Comparison of ENCODE assay signal across 20 cellular contexts in the genomic region with DNA sequence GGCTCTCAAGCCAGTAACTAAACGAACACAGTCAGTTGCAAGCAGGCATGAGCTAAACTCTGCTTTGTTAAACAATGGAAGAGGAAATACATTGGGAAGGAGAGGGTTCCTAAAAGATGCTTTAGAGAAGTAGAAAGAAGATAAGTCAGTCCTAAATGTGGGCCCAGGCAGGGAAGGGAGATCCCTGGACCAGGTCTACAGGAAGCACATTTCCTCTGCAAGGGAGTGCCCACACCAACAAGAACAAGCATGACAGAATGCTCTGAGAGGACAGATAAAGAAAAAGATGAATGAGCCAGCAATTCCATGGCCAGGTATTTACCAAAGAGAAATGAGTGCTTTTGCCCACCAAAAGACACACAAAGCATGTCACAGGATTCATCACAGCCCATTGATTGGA.
DNase-seq lines count a peak whose midpoint lies in the region; FAIRE-seq and TF ChIP-seq lines count a peak whose summit lies in the region.
"Had no signal": no experiment of that assay in that cellular context is flagged by ENCODE, and none has a peak within 500 bp of the region (broad histone marks: within the 10 kb centered on the region; RNA-seq: fewer than 3 reads in every experiment).

No MANE protein-coding gene starts in this region.

- H3F3A ChIP-seq in neural progenitor cell (ENCODE audit: low read depth): no peaks in the 10 kb centered on the region

- H3K27me3 ChIP-seq in A673 (replicated peaks; ENCODE audit: insufficient read depth, low read depth, low read length, poor library complexity) (no peaks in the 10 kb centered on the region), neural progenitor cell (no peaks in the 10 kb centered on the region), BE2C (no peaks in the 10 kb centered on the region)
- H3K27me3 ChIP-seq: Peyer's patch had no signal

- H3K4me3 ChIP-seq in A673 (ENCODE audit: low read depth, low read length, poor library complexity, severe bottlenecking): no peak overlapping the region
- H3K4me3 ChIP-seq in neural progenitor cell: no peak overlapping the region
- no peak overlapping the region for H3K4me3 ChIP-seq in BE2C (ENCODE audit: low read depth, low read length)
- H3K4me3 ChIP-seq: GM23248, Peyer's patch had no signal

- POLR2A ChIA-PET in A673 (lab: Charles Lee; ENCODE audit: low non-redundant PET): no interaction called here

- H3K27me3 Mint-ChIP-seq in neural progenitor cell (ENCODE audit: insufficient read depth, low read depth): peaks cover 4% of the 10 kb centered on the region
- H3K27me3 Mint-ChIP-seq: activated naive CD4-positive, alpha-beta T cell treated with anti-CD3 and anti-CD28 coated beads, Interleukin-2, amount 50 U/mL, for 24 hours had no signal

- BruUV-seq in A673 (replicated peaks; lab: Mats Ljungman, UMichigan): no TSS peak

- H3K9me3 Mint-ChIP-seq in neural progenitor cell: peaks cover 2% of the 10 kb centered on the region

- H3K4me1 Mint-ChIP-seq in neural progenitor cell: peaks cover 20% of the 10 kb centered on the region

- H3K9me3 ChIP-seq in A673 (ENCODE audit: low read depth, low read length, poor library complexity, severe bottlenecking) (peaks cover 7% of the 10 kb centered on the region), neural progenitor cell (ENCODE audit: low read depth) (no peaks in the 10 kb centered on the region), BE2C (no peaks in the 10 kb centered on the region)
- H3K9me3 ChIP-seq: Peyer's patch had no signal

- H3K36me3 ChIP-seq in A673 (ENCODE audit: insufficient read depth, low read length, poor library complexity, severe bottlenecking) (no peaks in the 10 kb centered on the region), neural progenitor cell (no peaks in the 10 kb centered on the region), BE2C (no peaks in the 10 kb centered on the region)
- H3K36me3 ChIP-seq: Peyer's patch had no signal

- peak; percentile 28 for FAIRE-seq in GM19239 (lab: Jason Lieb, UNC)
- FAIRE-seq: astrocyte, colon had no signal

- H3K9ac ChIP-seq in neural progenitor cell: no peak overlapping the region
- H3K9ac ChIP-seq: GM23248 had no signal

- H4K20me1 ChIP-seq in neural progenitor cell (ENCODE audit: low read depth): no peaks in the 10 kb centered on the region

- no peak overlapping the region for H3K4me3 Mint-ChIP-seq in neural progenitor cell
- H3K4me3 Mint-ChIP-seq: activated naive CD4-positive, alpha-beta T cell treated with anti-CD3 and anti-CD28 coated beads, Interleukin-2, amount 50 U/mL, for 24 hours; activated T-cell treated with anti-CD3 and anti-CD28 coated beads, Interleukin-2, amount 50 U/mL, for 72 hours had no signal

- H3K27ac ChIP-seq in A673 (ENCODE audit: low read depth, low read length, poor library complexity, severe bottlenecking): peak overlapping the region; percentile 18
- peak overlapping the region; percentile 11 for H3K27ac ChIP-seq in epithelial cell of prostate
- no peak overlapping the region for H3K27ac ChIP-seq in neural progenitor cell
- H3K27ac ChIP-seq: GM23248, Peyer's patch had no signal

- H3K36me3 Mint-ChIP-seq in neural progenitor cell: no peaks in the 10 kb centered on the region

- H2AFZ ChIP-seq in neural progenitor cell (replicated peaks): peak overlapping the region; percentile 75
- H2AFZ ChIP-seq: GM23248 had no signal

- TF ChIP-seq CTCF in A673 (conservative IDR thresholded peaks at IDR 0.05; ENCODE audit: low read depth, low read length): no peak
- TF ChIP-seq CTCF in neural progenitor cell (IDR thresholded peaks at IDR 0.05): no peak
- TF ChIP-seq CTCF in BE2C (IDR thresholded peaks at IDR 0.05; ENCODE audit: low read depth, low read length): no peak

- peaks cover 39% of the 10 kb centered on the region for H3K4me1 ChIP-seq in A673 (ENCODE audit: insufficient read depth, low read length, poor library complexity, severe bottlenecking)
- peaks cover 9% of the 10 kb centered on the region for H3K4me1 ChIP-seq in neural progenitor cell
- H3K4me1 ChIP-seq in BE2C: peaks cover 11% of the 10 kb centered on the region
- H3K4me1 ChIP-seq: Peyer's patch had no signal

- no peak overlapping the region for H3K27ac Mint-ChIP-seq in neural progenitor cell
- H3K27ac Mint-ChIP-seq: activated naive CD4-positive, alpha-beta T cell treated with anti-CD3 and anti-CD28 coated beads, Interleukin-2, amount 50 U/mL, for 24 hours; activated T-cell treated with anti-CD3 and anti-CD28 coated beads, Interleukin-2, amount 50 U/mL, for 72 hours had no signal

- DNase-seq in A673 (ENCODE audit: low spot score): no peak
- DNase-seq in GM19239 (ENCODE audit: insufficient read length, low spot score): no peak
- DNase-seq in epithelial cell of prostate (ENCODE audit: low read depth, low spot score): no peak
- no peak for DNase-seq in neural progenitor cell (ENCODE audit: low spot score)
- no peak for DNase-seq in COR-L47 (lab: John Stamatoyannopoulos, UW)
- no peak for DNase-seq in BE2C
- no peak for DNase-seq in iPS-NIHi7 (ENCODE audit: extremely low spot score)
- no peak for DNase-seq in MV-4-11 (lab: John Stamatoyannopoulos, UW)
- DNase-seq: activated CD8-positive, alpha-beta memory T cell treated with anti-CD3 and anti-CD28 coated beads for 24 hours; activated T-cell treated with anti-CD3 and anti-CD28 coated beads, Interleukin-2, amount 50 U/mL, for 72 hours; Caco-2; EL; GM23248; kidney glomerular epithelial cell; occipital lobe; Peyer's patch; stimulated activated CD4-positive, alpha-beta T cell treated with anti-CD3 and anti-CD28 coated beads, Interleukin-15, amount 100 ng/mL, for 24 hours had no signal

- intact Hi-C loops in A673 (cut with micrococcal nuclease; ENCODE audit: unreplicated experiment): no loop called here

- no peaks in the 10 kb centered on the region for H3K79me2 ChIP-seq in neural progenitor cell (ENCODE audit: low read depth)

- CTCF ChIA-PET in A673 (lab: Charles Lee): no interaction called here

- H3K4me2 ChIP-seq in neural progenitor cell: no peak overlapping the region
